Comparison of ENCODE assay signal across 1 cellular context in genomic region chr13:46796515-46797467, GRCh38.
A peak's percentile ranks its signal among the peaks of the same experiment; 100 is the strongest.
TF ChIP-seq lines count a peak whose summit lies in the region.

A gene with protein sequence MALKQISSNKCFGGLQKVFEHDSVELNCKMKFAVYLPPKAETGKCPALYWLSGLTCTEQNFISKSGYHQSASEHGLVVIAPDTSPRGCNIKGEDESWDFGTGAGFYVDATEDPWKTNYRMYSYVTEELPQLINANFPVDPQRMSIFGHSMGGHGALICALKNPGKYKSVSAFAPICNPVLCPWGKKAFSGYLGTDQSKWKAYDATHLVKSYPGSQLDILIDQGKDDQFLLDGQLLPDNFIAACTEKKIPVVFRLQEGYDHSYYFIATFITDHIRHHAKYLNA (minus strand): TSS chr13:46797161. CDS start chr13:46791413, 5,748 bp downstream.

TF ChIP-seq in WTC11, 78 proteins besides CTCF, POLR2A, EP300 and RAD21 (continued from another document):
- TF ChIP-seq, protein P1, sequence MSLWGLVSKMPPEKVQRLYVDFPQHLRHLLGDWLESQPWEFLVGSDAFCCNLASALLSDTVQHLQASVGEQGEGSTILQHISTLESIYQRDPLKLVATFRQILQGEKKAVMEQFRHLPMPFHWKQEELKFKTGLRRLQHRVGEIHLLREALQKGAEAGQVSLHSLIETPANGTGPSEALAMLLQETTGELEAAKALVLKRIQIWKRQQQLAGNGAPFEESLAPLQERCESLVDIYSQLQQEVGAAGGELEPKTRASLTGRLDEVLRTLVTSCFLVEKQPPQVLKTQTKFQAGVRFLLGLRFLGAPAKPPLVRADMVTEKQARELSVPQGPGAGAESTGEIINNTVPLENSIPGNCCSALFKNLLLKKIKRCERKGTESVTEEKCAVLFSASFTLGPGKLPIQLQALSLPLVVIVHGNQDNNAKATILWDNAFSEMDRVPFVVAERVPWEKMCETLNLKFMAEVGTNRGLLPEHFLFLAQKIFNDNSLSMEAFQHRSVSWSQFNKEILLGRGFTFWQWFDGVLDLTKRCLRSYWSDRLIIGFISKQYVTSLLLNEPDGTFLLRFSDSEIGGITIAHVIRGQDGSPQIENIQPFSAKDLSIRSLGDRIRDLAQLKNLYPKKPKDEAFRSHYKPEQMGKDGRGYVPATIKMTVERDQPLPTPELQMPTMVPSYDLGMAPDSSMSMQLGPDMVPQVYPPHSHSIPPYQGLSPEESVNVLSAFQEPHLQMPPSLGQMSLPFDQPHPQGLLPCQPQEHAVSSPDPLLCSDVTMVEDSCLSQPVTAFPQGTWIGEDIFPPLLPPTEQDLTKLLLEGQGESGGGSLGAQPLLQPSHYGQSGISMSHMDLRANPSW (CRISPR knock-in tag; conservative IDR thresholded peaks at IDR 0.05; ENCODE audit: low read depth): no peak
- no peak for TF ChIP-seq JAZF1 (CRISPR knock-in tag; IDR thresholded peaks at IDR 0.05)
- TF ChIP-seq KAT7 (CRISPR knock-in tag; IDR thresholded peaks at IDR 0.05; ENCODE audit: borderline replicate concordance): 0 out of 2 replicates have a peak, but pooled peaks have one; percentile 52
- TF ChIP-seq GABPB1 (CRISPR knock-in tag; IDR thresholded peaks at IDR 0.05): 0 out of 2 replicates have a peak, but pooled peaks have one; percentile 45
- 0 out of 2 replicates have a peak, but pooled peaks have one; percentile 4 for TF ChIP-seq HMGA2 (CRISPR knock-in tag; IDR thresholded peaks at IDR 0.05)
- TF ChIP-seq, protein P2, sequence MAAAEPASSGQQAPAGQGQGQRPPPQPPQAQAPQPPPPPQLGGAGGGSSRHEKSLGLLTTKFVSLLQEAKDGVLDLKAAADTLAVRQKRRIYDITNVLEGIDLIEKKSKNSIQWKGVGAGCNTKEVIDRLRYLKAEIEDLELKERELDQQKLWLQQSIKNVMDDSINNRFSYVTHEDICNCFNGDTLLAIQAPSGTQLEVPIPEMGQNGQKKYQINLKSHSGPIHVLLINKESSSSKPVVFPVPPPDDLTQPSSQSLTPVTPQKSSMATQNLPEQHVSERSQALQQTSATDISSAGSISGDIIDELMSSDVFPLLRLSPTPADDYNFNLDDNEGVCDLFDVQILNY (CRISPR knock-in tag; IDR thresholded peaks at IDR 0.05): no peak
- no peak; the same call in 1 of the 2 replicates for TF ChIP-seq TP53 (CRISPR knock-in tag; IDR thresholded peaks at IDR 0.05)
- 0 out of 2 replicates have a peak, but pooled peaks have one; percentile 75 for TF ChIP-seq IRF1 (CRISPR knock-in tag; IDR thresholded peaks at IDR 0.05)
- TF ChIP-seq SMAD4 (CRISPR knock-in tag; IDR thresholded peaks at IDR 0.05): 0 out of 2 replicates have a peak, but pooled peaks have one; percentile 29
- TF ChIP-seq, protein P3, sequence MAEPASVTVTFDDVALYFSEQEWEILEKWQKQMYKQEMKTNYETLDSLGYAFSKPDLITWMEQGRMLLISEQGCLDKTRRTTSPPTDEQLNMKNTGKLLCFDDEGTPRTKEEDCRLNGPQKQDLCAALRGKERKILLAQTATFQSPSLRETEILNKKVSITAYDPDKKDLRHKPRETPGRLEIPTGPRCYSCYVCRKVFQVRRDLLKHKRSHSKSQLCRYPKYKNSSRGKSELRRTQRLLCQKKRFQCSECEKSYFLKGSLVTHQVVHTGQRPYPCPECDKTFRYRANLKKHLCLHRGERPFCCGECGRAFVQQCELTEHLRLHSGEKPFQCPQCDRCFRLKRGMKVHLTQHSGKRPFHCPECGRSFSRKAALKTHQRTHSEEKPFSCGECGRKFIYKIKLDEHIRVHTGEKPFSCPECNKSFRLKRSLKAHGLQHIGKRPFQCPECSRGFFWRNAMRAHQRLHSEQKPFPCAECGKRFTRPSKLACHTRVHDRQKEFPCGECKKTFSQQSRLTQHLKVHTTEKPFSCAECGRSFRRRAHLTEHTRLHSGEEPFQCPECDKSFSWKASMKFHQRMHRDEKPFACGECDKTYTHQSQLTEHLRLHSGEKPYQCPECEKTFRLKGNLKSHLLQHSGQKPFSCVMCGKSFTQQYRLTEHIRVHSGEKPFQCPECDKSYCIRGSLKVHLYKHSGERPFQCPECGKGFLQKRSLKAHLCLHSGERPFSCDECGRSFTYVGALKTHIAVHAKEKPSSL (CRISPR knock-in tag; conservative IDR thresholded peaks at IDR 0.05): no peak
- TF ChIP-seq RELA (CRISPR knock-in tag; IDR thresholded peaks at IDR 0.05; ENCODE audit: borderline replicate concordance): peak; percentile 78; the same call in 1 of the 2 replicates
- TF ChIP-seq TEAD1 (CRISPR knock-in tag; IDR thresholded peaks at IDR 0.05): peak; percentile 89
- TF ChIP-seq ERG (CRISPR knock-in tag; IDR thresholded peaks at IDR 0.05): no peak
- peak; percentile 18; the same call in 1 of the 2 replicates for TF ChIP-seq NR2C2 (CRISPR knock-in tag; IDR thresholded peaks at IDR 0.05)
- TF ChIP-seq IRF2 (CRISPR knock-in tag; IDR thresholded peaks at IDR 0.05; ENCODE audit: borderline replicate concordance, low read depth): no peak
- no peak for TF ChIP-seq ELF4 (CRISPR knock-in tag; IDR thresholded peaks at IDR 0.05; ENCODE audit: low read depth)
- TF ChIP-seq ATF6 (CRISPR knock-in tag; IDR thresholded peaks at IDR 0.05): no peak
- no peak for TF ChIP-seq FOXJ3 (CRISPR knock-in tag; IDR thresholded peaks at IDR 0.05; ENCODE audit: borderline replicate concordance)
- no peak for TF ChIP-seq NR3C1 (CRISPR knock-in tag; conservative IDR thresholded peaks at IDR 0.05; ENCODE audit: low read depth)
- TF ChIP-seq SOX15 (CRISPR knock-in tag; IDR thresholded peaks at IDR 0.05): no peak
- TF ChIP-seq ZNF532 (CRISPR knock-in tag; IDR thresholded peaks at IDR 0.05; ENCODE audit: borderline replicate concordance): no peak
- TF ChIP-seq PRRX2 (CRISPR knock-in tag; IDR thresholded peaks at IDR 0.05): no peak
- TF ChIP-seq CDX4 (CRISPR knock-in tag; IDR thresholded peaks at IDR 0.05; ENCODE audit: borderline replicate concordance): no peak
- TF ChIP-seq, protein P4, sequence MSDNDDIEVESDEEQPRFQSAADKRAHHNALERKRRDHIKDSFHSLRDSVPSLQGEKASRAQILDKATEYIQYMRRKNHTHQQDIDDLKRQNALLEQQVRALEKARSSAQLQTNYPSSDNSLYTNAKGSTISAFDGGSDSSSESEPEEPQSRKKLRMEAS (CRISPR knock-in tag; IDR thresholded peaks at IDR 0.05): peak; percentile 93
- TF ChIP-seq ZNF121 (CRISPR knock-in tag; IDR thresholded peaks at IDR 0.05): no peak; the same call in 1 of the 2 replicates
- TF ChIP-seq TCF7 (CRISPR knock-in tag; IDR thresholded peaks at IDR 0.05; ENCODE audit: low read depth): no peak
- no peak for TF ChIP-seq ESRRA (CRISPR knock-in tag; IDR thresholded peaks at IDR 0.05; ENCODE audit: borderline replicate concordance)
- TF ChIP-seq ATF1 (CRISPR knock-in tag; IDR thresholded peaks at IDR 0.05): 0 out of 2 replicates have a peak, but pooled peaks have one; percentile 27
- TF ChIP-seq SP1 (CRISPR knock-in tag; conservative IDR thresholded peaks at IDR 0.05): peak; percentile 44; the same call in 1 of the 2 replicates
- TF ChIP-seq USF1 (CRISPR knock-in tag; IDR thresholded peaks at IDR 0.05): peak; percentile 87
